8 cellular contexts compared by ENCODE assay signal in the genomic region with DNA sequence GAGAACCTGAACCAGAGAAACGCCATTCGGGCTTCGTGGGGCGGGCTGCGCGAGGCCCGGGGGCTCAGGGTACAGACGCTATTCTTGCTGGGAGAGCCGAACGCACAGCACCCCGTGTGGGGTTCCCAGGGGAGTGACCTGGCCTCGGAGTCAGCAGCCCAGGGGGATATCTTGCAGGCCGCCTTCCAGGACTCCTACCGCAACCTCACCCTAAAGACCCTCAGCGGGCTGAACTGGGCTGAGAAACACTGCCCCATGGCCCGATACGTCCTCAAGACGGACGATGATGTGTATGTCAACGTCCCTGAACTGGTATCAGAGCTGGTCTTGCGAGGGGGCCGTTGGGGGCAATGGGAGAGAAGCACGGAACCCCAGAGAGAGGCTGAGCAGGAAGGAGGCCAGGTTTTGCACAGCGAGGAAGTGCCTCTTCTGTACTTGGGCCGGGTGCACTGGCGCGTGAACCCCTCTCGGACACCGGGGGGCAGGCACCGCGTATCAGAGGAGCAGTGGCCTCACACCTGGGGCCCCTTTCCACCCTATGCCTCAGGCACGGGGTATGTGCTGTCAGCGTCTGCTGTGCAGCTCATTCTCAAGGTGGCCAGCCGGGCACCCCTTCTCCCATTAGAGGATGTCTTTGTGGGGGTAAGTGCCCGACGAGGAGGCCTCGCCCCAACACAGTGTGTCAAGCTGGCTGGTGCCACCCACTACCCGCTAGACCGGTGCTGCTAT. TPM values are rescaled to one million over a fixed set of nuclear protein-coding genes. Genes with fewer than 3 reads are reported as not detected.
A peak's percentile ranks its signal among the peaks of the same experiment; 100 is the strongest.
DNase-seq lines count a peak whose midpoint lies in the region; ATAC-seq and TF ChIP-seq lines count a peak whose summit lies in the region.

No MANE protein-coding gene starts in this region.

- peaks cover 30% of the 10 kb centered on the region for H3K4me1 ChIP-seq in ACC112 (ENCODE audit: control insufficient read depth, insufficient read depth, low read length, unreplicated experiment)
- peaks cover 24% of the 10 kb centered on the region for H3K4me1 ChIP-seq in ectodermal cell (ENCODE audit: control insufficient read depth, insufficient read depth, low read length)

- no peak for TF ChIP-seq CTCF in GM20000 (IDR thresholded peaks at IDR 0.05; ENCODE audit: extremely low read depth, missing control alignments)

- peaks cover 28% of the 10 kb centered on the region for H3K79me2 ChIP-seq in ACC112 (ENCODE audit: control insufficient read depth, insufficient read depth, low read length, unreplicated experiment)

- no peaks in the 10 kb centered on the region for H3K9me3 ChIP-seq in T-helper 17 cell (ENCODE audit: control insufficient read depth, low read length, poor library complexity, severe bottlenecking)
- H3K9me3 ChIP-seq in ectodermal cell (ENCODE audit: control insufficient read depth, low read length), result no peaks in the 10 kb centered on the region

- H3K4me1 Mint-ChIP-seq in T-helper 17 cell, result peaks cover 55% of the 10 kb centered on the region
- H3K4me1 Mint-ChIP-seq in naive B cell, result peaks cover 50 to 69% (median 62%) of the 10 kb centered on the region in 3 donors

- H2AFZ ChIP-seq in ACC112 (ENCODE audit: low read length, unreplicated experiment), result no peak overlapping the region

- peak overlapping the region; percentile 99 for H3K27ac Mint-ChIP-seq in T-helper 17 cell
- peak overlapping the region in 5 of 6 donors; percentile 79 to 96 (median 90) for H3K27ac Mint-ChIP-seq in naive B cell

- H3K36me3 ChIP-seq in ACC112 (ENCODE audit: insufficient read depth, low read length), result peaks cover 28% of the 10 kb centered on the region
- peaks cover 21% of the 10 kb centered on the region for H3K36me3 ChIP-seq in ectodermal cell (ENCODE audit: control insufficient read depth, insufficient read depth, low read length)

- 56 to 59% methylated on average over 39 of the region's 39 CpGs for WGBS in ectodermal cell, 2 experiments

- peak; percentile 47 for DNase-seq in GM20000 (ENCODE audit: low spot score)
- no peak for DNase-seq in T-helper 17 cell
- DNase-seq in naive B cell, result no peak
- DNase-seq in GM19238 (ENCODE audit: insufficient read length, low spot score), result no peak
- DNase-seq in NCI-H1105 (lab: John Stamatoyannopoulos, UW), result no peak
- DNase-seq in putamen (ENCODE audit: low spot score), result no peak

- peak overlapping the region; percentile 55; the same call in 1 of the 2 replicates for H3K27ac ChIP-seq in ACC112 (ENCODE audit: low read depth, low read length)
- peak overlapping the region; percentile 86 for H3K27ac ChIP-seq in ectodermal cell (ENCODE audit: insufficient read depth, low read depth, low read length, poor library complexity, severe bottlenecking)

- H3K4me3 Mint-ChIP-seq in T-helper 17 cell (peak overlapping the region; percentile 91), naive B cell (peak overlapping the region; percentile 87 to 97 (median 92))

- H3K27me3 ChIP-seq in ACC112 (ENCODE audit: insufficient read depth, low read length) (no peaks in the 10 kb centered on the region), ectodermal cell (ENCODE audit: control insufficient read depth, insufficient read depth, low read length, poor library complexity, severe bottlenecking) (no peaks in the 10 kb centered on the region)

- H3K36me3 Mint-ChIP-seq in T-helper 17 cell (ENCODE audit: low read depth) (peaks cover 4% of the 10 kb centered on the region), naive B cell (peaks cover 4 to 8% of the 10 kb centered on the region in 2 donors)

- ATAC-seq in T-helper 17 cell (peak; percentile 25), naive B cell (ENCODE audit: low read depth in 2 of 2) (peak; percentile 18 to 21)

- no peaks in the 10 kb centered on the region for H3K9me3 Mint-ChIP-seq in naive B cell

- peak overlapping the region; percentile 67 for H3K4me3 ChIP-seq in ACC112 (ENCODE audit: low read depth, low read length)
- peak overlapping the region; percentile 56 for H3K4me3 ChIP-seq in ectodermal cell (ENCODE audit: insufficient read depth, low read depth, low read length)

- H3K27me3 Mint-ChIP-seq in T-helper 17 cell (no peaks in the 10 kb centered on the region), naive B cell (no peaks in the 10 kb centered on the region)

RNA-seq across cellular contexts. Expression of a gene that starts 0.9 kb away (rescaled TPM):
- 10 to 100 TPM; 10.1 to 13.0 TPM for total RNA-seq in T-helper 17 cell
- 1.3 TPM for polyA plus RNA-seq in ectodermal cell (2013, experiment 1 of 4)
- polyA plus RNA-seq in ectodermal cell (2013, experiment 2 of 4), result 2.3 TPM
- 1.7 TPM for polyA plus RNA-seq in ectodermal cell (2013, experiment 3 of 4)
- polyA plus RNA-seq in ectodermal cell (2013, experiment 4 of 4), result 2.5 TPM
- 10 to 100 TPM; 18.3 to 31.6 (median 22.2) TPM for polyA plus RNA-seq in naive B cell (ENCODE audit: low read depth in 6 of 6)

RNA-seq across cellular contexts. Expression of a gene that starts 6.0 kb away (rescaled TPM):
- total RNA-seq in T-helper 17 cell, result 1,000 to 10,000 TPM; 4,373 to 4,641 TPM
- polyA plus RNA-seq in ectodermal cell (2013, experiment 1 of 4), result 3,794 TPM
- 3,592 TPM for polyA plus RNA-seq in ectodermal cell (2013, experiment 2 of 4)
- 3,922 TPM for polyA plus RNA-seq in ectodermal cell (2013, experiment 3 of 4)
- polyA plus RNA-seq in ectodermal cell (2013, experiment 4 of 4), result 4,303 TPM
- polyA plus RNA-seq in naive B cell (ENCODE audit: low read depth in 6 of 6), result over 10,000 TPM in 1 of 6 donors, 1,000 to 10,000 TPM in 5; 6,561 to 10,092 (median 8,290) TPM

RNA-seq across cellular contexts. Expression of a gene that starts 6.2 kb away (rescaled TPM):
- 10 to 100 TPM; 66.5 to 68.3 TPM for total RNA-seq in T-helper 17 cell
- polyA plus RNA-seq in ectodermal cell (2013, experiment 1 of 4), result 58.2 TPM
- 59.1 TPM for polyA plus RNA-seq in ectodermal cell (2013, experiment 2 of 4)
- 54.7 TPM for polyA plus RNA-seq in ectodermal cell (2013, experiment 3 of 4)
- 69.5 TPM for polyA plus RNA-seq in ectodermal cell (2013, experiment 4 of 4)
- polyA plus RNA-seq in naive B cell (ENCODE audit: low read depth in 6 of 6), result 10 to 100 TPM in 5 of 6 donors, 1 to 10 TPM in 1; 5.3 to 18.9 (median 14.4) TPM

RNA-seq across cellular contexts. Expression of a gene that starts 11.2 kb away (rescaled TPM):
- total RNA-seq in T-helper 17 cell, result 10 to 100 TPM; 32.1 to 38.6 TPM
- polyA plus RNA-seq in ectodermal cell (2013, experiment 1 of 4), result 60.2 TPM
- 61.4 TPM for polyA plus RNA-seq in ectodermal cell (2013, experiment 2 of 4)
- 40.2 TPM for polyA plus RNA-seq in ectodermal cell (2013, experiment 3 of 4)
- 50.6 TPM for polyA plus RNA-seq in ectodermal cell (2013, experiment 4 of 4)
- polyA plus RNA-seq in naive B cell (ENCODE audit: low read depth in 6 of 6), result 10 to 100 TPM; 50.5 to 78.0 (median 59.3) TPM

RNA-seq across cellular contexts. Expression of a gene that starts 11.6 kb away (rescaled TPM):
- total RNA-seq in T-helper 17 cell, result 10 to 100 TPM; 16.5 to 25.7 TPM
- 73.2 TPM for polyA plus RNA-seq in ectodermal cell (2013, experiment 1 of 4)
- polyA plus RNA-seq in ectodermal cell (2013, experiment 2 of 4), result 69.5 TPM
- 80.8 TPM for polyA plus RNA-seq in ectodermal cell (2013, experiment 3 of 4)
- polyA plus RNA-seq in ectodermal cell (2013, experiment 4 of 4), result 88.7 TPM
- polyA plus RNA-seq in naive B cell (ENCODE audit: low read depth in 6 of 6), result 10 to 100 TPM; 29.4 to 47.8 (median 41.3) TPM
